In genomic region chr3:197889204-197889930, GRCh38 we compare ENCODE assay signal across 20 cellular contexts.
DNase-seq lines count a peak whose midpoint lies in the region; ATAC-seq and TF ChIP-seq lines count a peak whose summit lies in the region.
"Had no signal": no experiment of that assay in that cellular context is flagged by ENCODE, and none has a peak within 500 bp of the region (broad histone marks: within the 10 kb centered on the region; RNA-seq: fewer than 3 reads in every experiment).

No MANE protein-coding gene starts in this region.

- no peak for TF ChIP-seq CTCF in body of pancreas (IDR thresholded peaks at IDR 0.05)

- H3K27ac ChIP-seq in body of pancreas, result peak overlapping the region; percentile 70 to 82 (median 76)
- H3K27ac ChIP-seq: cardiac muscle cell, GM23248, thyroid gland had no signal

- H3K4me3 Mint-ChIP-seq in activated CD4-positive, alpha-beta T cell treated with anti-CD3 and anti-CD28 coated beads for 36 hours, result no peak overlapping the region
- H3K4me3 Mint-ChIP-seq in activated CD4-positive, alpha-beta T cell treated with anti-CD3 and anti-CD28 coated beads, Interleukin-2, amount 10 ng/mL, durations not matched to agents 24 days and 14 days, result no peak overlapping the region
- no peak overlapping the region for H3K4me3 Mint-ChIP-seq in stimulated activated naive B cell treated with anti-CD40 and anti-IgM and Interleukin-4, amounts not matched to agents 10 μg/mL and 1 μg/mL and 100 μg/mL, for 72 hours
- H3K4me3 Mint-ChIP-seq: activated CD8-positive, alpha-beta memory T cell treated with anti-CD3 and anti-CD28 coated beads, Interleukin-2, amount 10 ng/mL, durations not matched to agents 7 days and 5 days; activated naive CD4-positive, alpha-beta T cell treated with anti-CD3 and anti-CD28 coated beads for 36 hours; CD14-positive monocyte; T-cell had no signal

- TF ChIP-seq POLR2A in body of pancreas (IDR thresholded peaks at IDR 0.05), result peak in 2 of 3 donors; percentile 43 to 47

- POLR2A ChIA-PET in activated CD4-positive, alpha-beta T cell treated with anti-CD3 and anti-CD28 coated beads for 36 hours (lab: Charles Lee), result no interaction called here

- intact Hi-C loops in activated CD4-positive, alpha-beta T cell treated with anti-CD3 and anti-CD28 coated beads for 36 hours (cut with DNase I, micrococcal nuclease), result loop anchor here in 1 of 2 experiments (1.0 kb wide), 1 partner anchor 17 kb away; no protein-coding TSS in a partner anchor
- intact Hi-C loops in activated CD4-positive, alpha-beta T cell treated with anti-CD3 and anti-CD28 coated beads, Interleukin-2, amount 10 ng/mL, durations not matched to agents 24 days and 14 days (cut with micrococcal nuclease), result no loop called here
- intact Hi-C loops in body of pancreas (cut with DNase I), result no loop called here

- H3K36me3 ChIP-seq in body of pancreas (replicated peaks in 1 of 2; ENCODE audit: insufficient read depth in 1 of 2, low read depth in 2 of 2), result no peaks in the 10 kb centered on the region
- H3K36me3 ChIP-seq: cardiac muscle cell had no signal

- no peak for DNase-seq in activated CD4-positive, alpha-beta T cell treated with anti-CD3 and anti-CD28 coated beads for 36 hours
- DNase-seq in activated CD4-positive, alpha-beta T cell treated with anti-CD3 and anti-CD28 coated beads, Interleukin-2, amount 10 ng/mL, durations not matched to agents 24 days and 14 days, result no peak
- DNase-seq in body of pancreas (peak in 3 of 4 donors; percentile 9 to 58 (median 28)), iPS-NIHi11 (ENCODE audit: low spot score) (peak; percentile 37), G401 (ENCODE audit: low spot score) (no peak), NCI-H1105 (lab: John Stamatoyannopoulos, UW) (no peak)
- DNase-seq in stimulated activated naive B cell treated with anti-CD40 and anti-IgM and Interleukin-4, amounts not matched to agents 10 μg/mL and 1 μg/mL and 100 μg/mL, for 72 hours, result no peak
- DNase-seq: activated CD8-positive, alpha-beta memory T cell treated with anti-CD3 and anti-CD28 coated beads, Interleukin-2, amount 10 ng/mL, durations not matched to agents 7 days and 5 days; activated naive CD4-positive, alpha-beta T cell treated with anti-CD3 and anti-CD28 coated beads for 36 hours; effector CD8-positive, alpha-beta T cell; foreskin fibroblast; GM23248; MM.1S; NCI-H2081; stimulated activated CD4-positive, alpha-beta T cell treated with anti-CD3 and anti-CD28 coated beads, Interleukin-4, amount 100 ng/mL, for 4 hours; T-cell; thyroid gland had no signal

- peaks cover 16% of the 10 kb centered on the region for H3K36me3 Mint-ChIP-seq in activated CD4-positive, alpha-beta T cell treated with anti-CD3 and anti-CD28 coated beads for 36 hours (ENCODE audit: low read depth)
- H3K36me3 Mint-ChIP-seq in activated CD4-positive, alpha-beta T cell treated with anti-CD3 and anti-CD28 coated beads, Interleukin-2, amount 10 ng/mL, durations not matched to agents 24 days and 14 days (ENCODE audit: low read depth), result peaks cover 13% of the 10 kb centered on the region
- H3K36me3 Mint-ChIP-seq in stimulated activated naive B cell treated with anti-CD40 and anti-IgM and Interleukin-4, amounts not matched to agents 10 μg/mL and 1 μg/mL and 100 μg/mL, for 72 hours, result peaks cover 5 to 47% of the 10 kb centered on the region in 2 donors

- H3K4me3 ChIP-seq in body of pancreas, result no peak overlapping the region
- H3K4me3 ChIP-seq: cardiac muscle cell, GM23248, thyroid gland had no signal

- no peaks in the 10 kb centered on the region for H3K27me3 Mint-ChIP-seq in activated CD4-positive, alpha-beta T cell treated with anti-CD3 and anti-CD28 coated beads for 36 hours
- no peaks in the 10 kb centered on the region for H3K27me3 Mint-ChIP-seq in activated CD4-positive, alpha-beta T cell treated with anti-CD3 and anti-CD28 coated beads, Interleukin-2, amount 10 ng/mL, durations not matched to agents 24 days and 14 days
- no peaks in the 10 kb centered on the region for H3K27me3 Mint-ChIP-seq in stimulated activated naive B cell treated with anti-CD40 and anti-IgM and Interleukin-4, amounts not matched to agents 10 μg/mL and 1 μg/mL and 100 μg/mL, for 72 hours
- H3K27me3 Mint-ChIP-seq: activated CD8-positive, alpha-beta memory T cell treated with anti-CD3 and anti-CD28 coated beads, Interleukin-2, amount 10 ng/mL, durations not matched to agents 7 days and 5 days; T-cell had no signal

- no peaks in the 10 kb centered on the region for H3K9me3 Mint-ChIP-seq in activated CD4-positive, alpha-beta T cell treated with anti-CD3 and anti-CD28 coated beads for 36 hours (ENCODE audit: low read depth)
- no peaks in the 10 kb centered on the region for H3K9me3 Mint-ChIP-seq in activated CD4-positive, alpha-beta T cell treated with anti-CD3 and anti-CD28 coated beads, Interleukin-2, amount 10 ng/mL, durations not matched to agents 24 days and 14 days
- no peaks in the 10 kb centered on the region for H3K9me3 Mint-ChIP-seq in stimulated activated naive B cell treated with anti-CD40 and anti-IgM and Interleukin-4, amounts not matched to agents 10 μg/mL and 1 μg/mL and 100 μg/mL, for 72 hours
- H3K9me3 Mint-ChIP-seq: activated naive CD4-positive, alpha-beta T cell treated with anti-CD3 and anti-CD28 coated beads for 36 hours; CD14-positive monocyte; T-cell had no signal

- peak; percentile 91 for ATAC-seq in activated CD4-positive, alpha-beta T cell treated with anti-CD3 and anti-CD28 coated beads for 36 hours
- ATAC-seq in body of pancreas, result peak; percentile 94
- no peak for ATAC-seq in stimulated activated naive B cell treated with anti-CD40 and anti-IgM and Interleukin-4, amounts not matched to agents 10 μg/mL and 1 μg/mL and 100 μg/mL, for 72 hours (replicated peaks)
- ATAC-seq in GM21786 (IDR thresholded peaks at IDR 0.05; ENCODE audit: unreplicated experiment), result no peak
- ATAC-seq: activated CD8-positive, alpha-beta memory T cell treated with anti-CD3 and anti-CD28 coated beads, Interleukin-2, amount 10 ng/mL, durations not matched to agents 7 days and 5 days; T-cell had no signal

- H3K9me3 ChIP-seq in body of pancreas, result no peaks in the 10 kb centered on the region
- H3K9me3 ChIP-seq: thyroid gland had no signal

- CTCF ChIA-PET in activated CD4-positive, alpha-beta T cell treated with anti-CD3 and anti-CD28 coated beads for 36 hours (lab: Charles Lee), result interaction anchor here (0.6 to 1.7 kb wide), 7 partner anchors 8 to 171 kb away, joined by 3 to 4 read pairs (median 4); no protein-coding TSS in a partner anchor

- peaks cover 19% of the 10 kb centered on the region for H3K4me1 Mint-ChIP-seq in activated CD4-positive, alpha-beta T cell treated with anti-CD3 and anti-CD28 coated beads for 36 hours
- peaks cover 5% of the 10 kb centered on the region for H3K4me1 Mint-ChIP-seq in activated CD4-positive, alpha-beta T cell treated with anti-CD3 and anti-CD28 coated beads, Interleukin-2, amount 10 ng/mL, durations not matched to agents 24 days and 14 days
- H3K4me1 Mint-ChIP-seq in stimulated activated naive B cell treated with anti-CD40 and anti-IgM and Interleukin-4, amounts not matched to agents 10 μg/mL and 1 μg/mL and 100 μg/mL, for 72 hours, result peaks cover 0 to 2% of the 10 kb centered on the region in 2 donors
- H3K4me1 Mint-ChIP-seq: activated CD8-positive, alpha-beta memory T cell treated with anti-CD3 and anti-CD28 coated beads, Interleukin-2, amount 10 ng/mL, durations not matched to agents 7 days and 5 days; CD14-positive monocyte; T-cell had no signal

- no peak overlapping the region for H3K27ac Mint-ChIP-seq in activated CD4-positive, alpha-beta T cell treated with anti-CD3 and anti-CD28 coated beads for 36 hours
- H3K27ac Mint-ChIP-seq in activated CD4-positive, alpha-beta T cell treated with anti-CD3 and anti-CD28 coated beads, Interleukin-2, amount 10 ng/mL, durations not matched to agents 24 days and 14 days, result no peak overlapping the region
- H3K27ac Mint-ChIP-seq in stimulated activated naive B cell treated with anti-CD40 and anti-IgM and Interleukin-4, amounts not matched to agents 10 μg/mL and 1 μg/mL and 100 μg/mL, for 72 hours, result peak overlapping the region; percentile 47
- H3K27ac Mint-ChIP-seq: activated CD8-positive, alpha-beta memory T cell treated with anti-CD3 and anti-CD28 coated beads, Interleukin-2, amount 10 ng/mL, durations not matched to agents 7 days and 5 days; activated naive CD4-positive, alpha-beta T cell treated with anti-CD3 and anti-CD28 coated beads for 36 hours had no signal

- H3K27me3 ChIP-seq in body of pancreas, result no peaks in the 10 kb centered on the region
- H3K27me3 ChIP-seq: cardiac muscle cell, thyroid gland had no signal

- 61 to 67% methylated on average over 9 of the region's 9 CpGs for WGBS in body of pancreas, 2 donors

- H3K4me1 ChIP-seq in body of pancreas, result peaks cover 19% of the 10 kb centered on the region
- H3K4me1 ChIP-seq: thyroid gland had no signal

- in situ Hi-C loops in G401 (cut with HindIII; ENCODE audit: low sequenced_read_pairs), result no loop called here

Comparison
In these comparisons a context has a peak if more than half of its experiments do, and no peak if none do; other contexts are left out.
1. ATAC-seq: peak in activated CD4-positive, alpha-beta T cell treated with anti-CD3 and anti-CD28 coated beads for 36 hours (single experiment) and body of pancreas (single experiment); none in stimulated activated naive B cell treated with anti-CD40 and anti-IgM and Interleukin-4, amounts not matched to agents 10 μg/mL and 1 μg/mL and 100 μg/mL, for 72 hours (0 of 2) and GM21786 (single experiment).
2. DNase-seq: peak in body of pancreas (3 of 4) and iPS-NIHi11 (single experiment); none in activated CD4-positive, alpha-beta T cell treated with anti-CD3 and anti-CD28 coated beads for 36 hours (single experiment), activated CD4-positive, alpha-beta T cell treated with anti-CD3 and anti-CD28 coated beads, Interleukin-2, amount 10 ng/mL, durations not matched to agents 24 days and 14 days (single experiment), stimulated activated naive B cell treated with anti-CD40 and anti-IgM and Interleukin-4, amounts not matched to agents 10 μg/mL and 1 μg/mL and 100 μg/mL, for 72 hours (single experiment), G401 (single experiment) and NCI-H1105 (single experiment).